11 cellular contexts compared by ENCODE assay signal in genomic region chr7:104926905-104927454, GRCh38.
A peak's percentile ranks its signal among the peaks of the same experiment; 100 is the strongest.
DNase-seq lines count a peak whose midpoint lies in the region; TF ChIP-seq lines count a peak whose summit lies in the region.
"Had no signal": no experiment of that assay in that cellular context is flagged by ENCODE, and none has a peak within 500 bp of the region (broad histone marks: within the 10 kb centered on the region; RNA-seq: fewer than 3 reads in every experiment).

No MANE protein-coding gene starts in this region.

- 32% methylated on average over 10 of the region's 10 CpGs for WGBS in hepatocyte (ENCODE audit: low lambda C conversion rate, missing lambda C conversion rate)
- WGBS in ovary, 3 donors = 60 to 64% (median 63%) methylated on average over 10 of the region's 10 CpGs

- DNase-seq in DMS79 (lab: John Stamatoyannopoulos, UW) = peak; percentile 77
- peak; percentile 93 for DNase-seq in NCI-H2029 treated with DMSO at 0.1 percent for 48 hours (lab: John Stamatoyannopoulos, UW)
- peak; percentile 73 for DNase-seq in hepatocyte (ENCODE audit: low spot score)
- peak; percentile 42 for DNase-seq in osteoblast (ENCODE audit: insufficient read length, low spot score, missing footprints)
- DNase-seq in activated CD4-positive, CD25-positive, alpha-beta regulatory T cell treated with anti-CD3 and anti-CD28 coated beads, Interleukin-2, amount 50 U/mL, for 72 hours = no peak
- DNase-seq in activated naive CD4-positive, alpha-beta T cell treated with anti-CD3 and anti-CD28 coated beads, Interleukin-2, amount 50 U/mL, for 16 hours = no peak
- DNase-seq in head of caudate nucleus = no peak
- DNase-seq in ovary = no peak
- DNase-seq: CD4-positive, CD25-positive, alpha-beta regulatory T cell; naive thymus-derived CD4-positive, alpha-beta T cell had no signal

- H3K4me3 ChIP-seq in hepatocyte (no peak overlapping the region), osteoblast (ENCODE audit: insufficient read depth, low read length) (no peak overlapping the region), ovary (no peak overlapping the region)
- H3K4me3 ChIP-seq: coronary artery had no signal

- H4K20me1 ChIP-seq in hepatocyte (ENCODE audit: insufficient read depth, poor library complexity, severe bottlenecking) = no peaks in the 10 kb centered on the region
- H4K20me1 ChIP-seq in osteoblast (ENCODE audit: insufficient read depth, low read length) = no peaks in the 10 kb centered on the region

- H3K79me2 ChIP-seq in hepatocyte = peaks cover 30% of the 10 kb centered on the region
- H3K79me2 ChIP-seq in osteoblast (ENCODE audit: insufficient read depth, low read length) = no peaks in the 10 kb centered on the region

- intact Hi-C loops in head of caudate nucleus (cut with DNase I) = no loop called here
- intact Hi-C loops in ovary (cut with DNase I) = no loop called here

- peaks cover 10% of the 10 kb centered on the region for H3K4me1 ChIP-seq in hepatocyte (ENCODE audit: insufficient read depth)
- H3K4me1 ChIP-seq in osteoblast (ENCODE audit: insufficient read depth, low read length) = peaks cover 15% of the 10 kb centered on the region
- no peaks in the 10 kb centered on the region for H3K4me1 ChIP-seq in ovary (ENCODE audit: insufficient read depth)

- no peak for TF ChIP-seq EP300 in ovary (IDR thresholded peaks at IDR 0.05)

- H3K4me2 ChIP-seq in hepatocyte (peak overlapping the region; percentile 69), osteoblast (ENCODE audit: insufficient read depth, low read length) (no peak overlapping the region)

- H3K27me3 ChIP-seq in hepatocyte (no peaks in the 10 kb centered on the region), osteoblast (ENCODE audit: insufficient read depth, low read length) (no peaks in the 10 kb centered on the region), ovary (no peaks in the 10 kb centered on the region)

- H3K36me3 ChIP-seq in hepatocyte (replicated peaks; ENCODE audit: insufficient read depth, low read depth) = no peaks in the 10 kb centered on the region
- no peaks in the 10 kb centered on the region for H3K36me3 ChIP-seq in osteoblast (ENCODE audit: insufficient read depth, low read length)
- H3K36me3 ChIP-seq in ovary = no peaks in the 10 kb centered on the region

- H3K9me3 ChIP-seq in hepatocyte (ENCODE audit: low read depth) (no peaks in the 10 kb centered on the region), osteoblast (ENCODE audit: low read depth, low read length) (no peaks in the 10 kb centered on the region), ovary (no peaks in the 10 kb centered on the region)

- TF ChIP-seq CTCF in hepatocyte (IDR thresholded peaks at IDR 0.05; ENCODE audit: poor library complexity) (no peak), osteoblast (IDR thresholded peaks at IDR 0.05; ENCODE audit: extremely low read depth, low read depth, low read length) (no peak), ovary (IDR thresholded peaks at IDR 0.05) (no peak)

- H2AFZ ChIP-seq in hepatocyte (peak overlapping the region; percentile 20), osteoblast (ENCODE audit: low read length) (peak overlapping the region; percentile 1)

- TF ChIP-seq POLR2A in ovary (IDR thresholded peaks at IDR 0.05) = no peak

- H3K27ac ChIP-seq in hepatocyte = peak overlapping the region; percentile 75
- H3K27ac ChIP-seq in osteoblast (ENCODE audit: low read depth, low read length) = no peak overlapping the region
- H3K27ac ChIP-seq in ovary = no peak overlapping the region
- H3K27ac ChIP-seq: coronary artery had no signal

- no peaks in the 10 kb centered on the region for H3K9me2 ChIP-seq in hepatocyte (replicated peaks; ENCODE audit: insufficient read depth)

Comparison
In these comparisons a context has a peak if more than half of its experiments do, and no peak if none do; other contexts are left out.
1. DNase-seq: peak in DMS79 (single experiment), NCI-H2029 treated with DMSO at 0.1 percent for 48 hours (single experiment), hepatocyte (single experiment) and osteoblast (single experiment); none in activated CD4-positive, CD25-positive, alpha-beta regulatory T cell treated with anti-CD3 and anti-CD28 coated beads, Interleukin-2, amount 50 U/mL, for 72 hours (single experiment), activated naive CD4-positive, alpha-beta T cell treated with anti-CD3 and anti-CD28 coated beads, Interleukin-2, amount 50 U/mL, for 16 hours (single experiment), head of caudate nucleus (0 of 42) and ovary (0 of 5).